Comparison of ENCODE assay signal across 12 cellular contexts in the genomic region with DNA sequence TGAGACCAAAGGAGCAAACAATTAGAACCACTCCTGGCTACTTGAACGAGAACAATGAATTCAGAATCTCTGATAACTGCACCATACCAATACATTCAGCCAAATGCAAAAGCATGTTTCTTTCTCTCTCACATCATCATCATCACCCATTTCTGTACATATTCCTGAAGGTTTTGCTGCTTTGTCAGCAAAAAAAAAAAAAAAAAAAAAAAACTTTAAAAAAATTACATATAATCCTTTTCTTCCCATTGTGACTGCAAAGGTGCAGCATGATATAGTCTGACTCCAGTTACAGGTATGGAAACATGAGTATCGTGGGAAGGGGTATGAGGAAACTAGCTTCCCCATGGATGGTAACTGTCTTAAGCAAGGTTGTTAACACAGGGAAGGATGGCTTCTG.
"Had no signal": no experiment of that assay in that cellular context is flagged by ENCODE, and none has a peak within 500 bp of the region (broad histone marks: within the 10 kb centered on the region; RNA-seq: fewer than 3 reads in every experiment).

No MANE protein-coding gene starts in this region.

- H3K36me3 ChIP-seq: gastrocnemius medialis, heart left ventricle, neural progenitor cell, prostate gland, right atrium auricular region, sigmoid colon, stomach, thyroid gland had no signal

- H3K9ac ChIP-seq: neural progenitor cell had no signal

- H2AFZ ChIP-seq: hepatocyte, neural progenitor cell had no signal

- H3K27me3 ChIP-seq: dorsolateral prefrontal cortex, gastrocnemius medialis, heart left ventricle, hepatocyte, neural progenitor cell, right atrium auricular region, sigmoid colon, stomach, thyroid gland had no signal

- H3K27ac ChIP-seq: dorsolateral prefrontal cortex, gastrocnemius medialis, heart left ventricle, hepatocyte, neural progenitor cell, prostate gland, right atrium auricular region, sigmoid colon, stomach, thyroid gland had no signal

- H3K4me2 ChIP-seq: hepatocyte, neural progenitor cell had no signal

- DNase-seq: kidney, sigmoid colon had no signal

- H3K4me1 ChIP-seq: neural progenitor cell, prostate gland, right atrium auricular region, sigmoid colon, thyroid gland had no signal

- H3K4me3 ChIP-seq: dorsolateral prefrontal cortex, gastrocnemius medialis, heart left ventricle, hepatocyte, lung, neural progenitor cell, prostate gland, right atrium auricular region, sigmoid colon, stomach, thyroid gland had no signal

- H3K9me3 ChIP-seq: gastrocnemius medialis, heart left ventricle, prostate gland, right atrium auricular region, sigmoid colon, stomach, thyroid gland had no signal
